ENCODE assay signal across 8 cellular contexts in the genomic region with DNA sequence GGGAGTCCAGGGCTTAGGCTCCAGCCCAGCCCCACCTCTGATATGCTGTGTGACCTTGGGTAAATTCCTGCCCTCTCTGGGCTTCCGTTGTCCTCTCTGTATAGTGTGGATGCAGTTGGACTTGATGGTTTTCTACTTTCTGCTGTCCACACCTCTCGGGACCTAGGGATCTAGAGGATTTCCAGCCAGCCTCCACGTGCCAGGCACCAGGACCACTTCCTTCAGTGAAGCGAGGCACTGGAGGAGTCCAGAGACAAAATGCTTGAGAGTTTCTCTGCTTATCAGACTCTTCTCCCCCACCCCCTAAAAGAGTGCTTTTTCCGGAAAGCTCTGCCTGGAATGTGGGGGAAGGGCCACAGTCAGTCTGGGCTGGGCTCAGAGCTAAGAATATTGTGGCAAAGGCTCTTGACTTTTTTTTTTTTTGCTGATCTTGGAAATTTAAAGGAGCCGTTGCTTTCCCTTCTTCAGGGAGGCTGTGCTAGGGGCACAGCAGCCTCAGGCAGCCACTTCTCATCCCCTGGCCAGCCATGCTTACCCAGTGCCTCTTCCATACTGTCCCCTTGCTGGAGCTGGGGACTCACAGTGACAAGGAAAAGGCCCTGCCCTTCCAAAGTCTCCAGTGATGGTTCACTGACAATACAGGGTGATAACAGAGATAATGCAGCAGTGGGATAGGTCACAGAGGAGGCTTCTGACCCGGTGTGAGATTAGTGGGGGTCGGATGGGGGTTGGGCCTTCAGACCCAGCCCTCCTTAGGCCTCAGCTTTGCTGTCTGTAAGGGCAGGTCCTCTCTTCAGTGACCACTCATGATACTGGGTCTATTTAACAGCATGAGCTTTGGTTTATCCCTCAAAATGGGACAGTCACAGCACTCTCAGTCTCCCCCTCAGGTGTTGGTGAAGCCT. TPM values are rescaled to one million over a fixed set of nuclear protein-coding genes. Genes with fewer than 3 reads are reported as not detected.
DNase-seq lines count a peak whose midpoint lies in the region; ATAC-seq and TF ChIP-seq lines count a peak whose summit lies in the region.
"Had no signal": no experiment of that assay in that cellular context is flagged by ENCODE, and none has a peak within 500 bp of the region (broad histone marks: within the 10 kb centered on the region; RNA-seq: fewer than 3 reads in every experiment).

No MANE protein-coding gene starts in this region.

- H3K27me3 ChIP-seq in upper lobe of left lung: no peaks in the 10 kb centered on the region

- H3K27ac ChIP-seq in coronary artery (peak overlapping the region; percentile 95 to 99), upper lobe of left lung (peak overlapping the region; percentile 87 to 100 (median 98))

- ATAC-seq in upper lobe of left lung (ENCODE audit: low FRiP score in 2 of 2) (peak; percentile 34 to 66), HG03342 (IDR thresholded peaks at IDR 0.05; ENCODE audit: unreplicated experiment) (no peak), HG02938 (IDR thresholded peaks at IDR 0.05; ENCODE audit: unreplicated experiment) (no peak)

- no peaks in the 10 kb centered on the region for H3K9me3 ChIP-seq in upper lobe of left lung

- no peak for TF ChIP-seq POLR2A in upper lobe of left lung (IDR thresholded peaks at IDR 0.05)

- no peak for TF ChIP-seq CTCF in coronary artery (IDR thresholded peaks at IDR 0.05)
- TF ChIP-seq CTCF in upper lobe of left lung (IDR thresholded peaks at IDR 0.05): no peak

- peak in 2 of 4 donors; percentile 57 to 89 for TF ChIP-seq EP300 in upper lobe of left lung (IDR thresholded peaks at IDR 0.05)

- H3K4me3 ChIP-seq in coronary artery (peak overlapping the region; percentile 46), upper lobe of left lung (peak overlapping the region in 2 of 4 donors; percentile 11 to 20)

- H3K36me3 ChIP-seq in upper lobe of left lung: no peaks in the 10 kb centered on the region

- H3K4me1 ChIP-seq in upper lobe of left lung: peaks cover 51 to 75% (median 64%) of the 10 kb centered on the region in 4 donors

- DNase-seq in NCI-H2227 (lab: John Stamatoyannopoulos, UW; ENCODE audit: unreplicated experiment) (peak; percentile 57), coronary artery (ENCODE audit: low spot score) (no peak), medulla oblongata (ENCODE audit: extremely low spot score) (peak; percentile 45), upper lobe of left lung (peak in 1 of 2 donors; percentile 75), mucosa of gallbladder (ENCODE audit: low spot score) (no peak)
- DNase-seq: NCI-H146 had no signal

- 24 to 41% methylated on average over 7 to 8 of the region's 8 CpGs for WGBS in upper lobe of left lung, 2 donors

RNA-seq across cellular contexts. Expression of a gene that starts 2.9 kb away (rescaled TPM):
- total RNA-seq in upper lobe of left lung (100 to 1,000 TPM in 5 of 6 donors, 10 to 100 TPM in 1; 95.9 to 266 (median 145) TPM), mucosa of gallbladder (141 TPM)

RNA-seq across cellular contexts. Expression of a gene that starts 33.5 kb away (rescaled TPM):
- 10 to 100 TPM in 4 of 6 donors, 1 to 10 TPM in 2; 5.7 to 34.6 (median 14.0) TPM for total RNA-seq in upper lobe of left lung
- total RNA-seq in mucosa of gallbladder: 16.7 TPM

Comparison
In these comparisons a context has a peak if more than half of its experiments do, and no peak if none do; other contexts are left out.
1. DNase-seq: peak in NCI-H2227 (single experiment) and medulla oblongata (single experiment); none in coronary artery (single experiment) and mucosa of gallbladder (single experiment).
2. ATAC-seq: peak in upper lobe of left lung (2 of 2); none in HG03342 (single experiment) and HG02938 (single experiment).